1 cellular context compared by ENCODE assay signal in genomic region chr10:45211576-45211975, GRCh38.
TF ChIP-seq lines count a peak whose summit lies in the region.

No MANE protein-coding gene starts in this region.

TF ChIP-seq in H1, 55 proteins besides CTCF, POLR2A, EP300 and RAD21 (continued from another document):
- no peak for TF ChIP-seq CHD7 (IDR thresholded peaks at IDR 0.05; ENCODE audit: insufficient replicate concordance, low read length)
- TF ChIP-seq JUN (IDR thresholded peaks at IDR 0.05; ENCODE audit: low read depth, low read length), result no peak
